In genomic region chr7:134513169-134513752, GRCh38 we compare ENCODE assay signal across 8 cellular contexts. TPM values are rescaled to one million over a fixed set of nuclear protein-coding genes. Genes with fewer than 3 reads are reported as not detected.
DNase-seq lines count a peak whose midpoint lies in the region; ATAC-seq and TF ChIP-seq lines count a peak whose summit lies in the region.

No MANE protein-coding gene starts in this region.

- peak; percentile 68 to 72 for ATAC-seq in lower lobe of right lung
- ATAC-seq in thoracic aorta (ENCODE audit: insufficient number of reproducible peaks, low FRiP score, low read depth), result no peak
- ATAC-seq in HG03565 (IDR thresholded peaks at IDR 0.05; ENCODE audit: unreplicated experiment), result no peak

- H3K4me3 ChIP-seq in lower lobe of right lung (no peak overlapping the region), thoracic aorta (no peak overlapping the region)

- TF ChIP-seq CTCF in GM12872 (IDR thresholded peaks at IDR 0.05; ENCODE audit: insufficient read depth, low read depth, low read length), result peak; percentile 67
- TF ChIP-seq CTCF in lower lobe of right lung (IDR thresholded peaks at IDR 0.05), result peak; percentile 57
- peak; percentile 47 for TF ChIP-seq CTCF in thoracic aorta (IDR thresholded peaks at IDR 0.05)

- H3K9me3 Mint-ChIP-seq in T-helper 2 cell treated with Interferon-gamma antibody and Interleukin-4, amounts not matched to agents 5 μg/mL and 100 μg/mL, for 36 hours, result no peaks in the 10 kb centered on the region

- H3K27ac Mint-ChIP-seq in T-helper 2 cell treated with Interferon-gamma antibody and Interleukin-4, amounts not matched to agents 5 μg/mL and 100 μg/mL, for 36 hours, result no peak overlapping the region

- H3K4me1 ChIP-seq in lower lobe of right lung, result no peaks in the 10 kb centered on the region
- peaks cover 14 to 17% of the 10 kb centered on the region in 2 donors for H3K4me1 ChIP-seq in thoracic aorta (ENCODE audit: control insufficient read depth in 1 of 2, low read depth in 2 of 2)

- H3K4me3 Mint-ChIP-seq in T-helper 2 cell treated with Interferon-gamma antibody and Interleukin-4, amounts not matched to agents 5 μg/mL and 100 μg/mL, for 36 hours, result no peak overlapping the region

- H3K4me1 Mint-ChIP-seq in T-helper 2 cell treated with Interferon-gamma antibody and Interleukin-4, amounts not matched to agents 5 μg/mL and 100 μg/mL, for 36 hours (ENCODE audit: low read depth), result peaks cover 6% of the 10 kb centered on the region

- H3K27me3 ChIP-seq in lower lobe of right lung (ENCODE audit: low read depth) (no peaks in the 10 kb centered on the region), thoracic aorta (replicated peaks; ENCODE audit: insufficient read depth) (no peaks in the 10 kb centered on the region)

- DNase-seq in AG08395 (ENCODE audit: low spot score) (peak; percentile 72), LHCN-M2 (ENCODE audit: low read depth) (peak; percentile 69), dermis microvascular lymphatic vessel endothelial cell (ENCODE audit: low read depth in 2 of 2) (peak; percentile 21 to 58), lower lobe of right lung (no peak), thoracic aorta (ENCODE audit: low spot score) (no peak)
- DNase-seq in T-helper 2 cell treated with Interferon-gamma antibody and Interleukin-4, amounts not matched to agents 5 μg/mL and 100 μg/mL, for 36 hours (ENCODE audit: low spot score), result peak; percentile 18

- H3K36me3 ChIP-seq in lower lobe of right lung, result no peaks in the 10 kb centered on the region
- H3K36me3 ChIP-seq in thoracic aorta, result no peaks in the 10 kb centered on the region

- H3K9me3 ChIP-seq in lower lobe of right lung, result no peaks in the 10 kb centered on the region
- H3K9me3 ChIP-seq in thoracic aorta, result no peaks in the 10 kb centered on the region

- intact Hi-C loops in lower lobe of right lung (cut with DNase I), result loop anchor here (5.0 to 10.0 kb wide), 2 partner anchors 81 to 92 kb away; no protein-coding TSS in a partner anchor

- H3K27ac ChIP-seq in lower lobe of right lung, result no peak overlapping the region
- H3K27ac ChIP-seq in thoracic aorta, result no peak overlapping the region

- H3K36me3 Mint-ChIP-seq in T-helper 2 cell treated with Interferon-gamma antibody and Interleukin-4, amounts not matched to agents 5 μg/mL and 100 μg/mL, for 36 hours (ENCODE audit: low read depth), result no peaks in the 10 kb centered on the region

- peaks cover 18% of the 10 kb centered on the region for H3K27me3 Mint-ChIP-seq in T-helper 2 cell treated with Interferon-gamma antibody and Interleukin-4, amounts not matched to agents 5 μg/mL and 100 μg/mL, for 36 hours (ENCODE audit: low read depth)

RNA-seq across cellular contexts. Expression of gene AKR1B10, which starts 14.1 kb away (rescaled TPM):
- total RNA-seq in LHCN-M2 (2014; rRNA removed), result 0.58 and 1.5 TPM in 2 replicates
- polyA plus RNA-seq in LHCN-M2 (2012), result 1.3 TPM
- 0.13 TPM in 1 of 2 replicates, not detected in the other for total RNA-seq in dermis microvascular lymphatic vessel endothelial cell
- total RNA-seq in lower lobe of right lung, result not detected
- total RNA-seq in thoracic aorta, result 1 to 10 TPM; 1.4 to 5.9 TPM

RNA-seq across cellular contexts. Expression of gene AKR1B15, which starts 35.6 kb away (rescaled TPM):
- 0.06 TPM in 1 of 2 replicates, not detected in the other for total RNA-seq in LHCN-M2 (2014; rRNA removed)
- not detected for polyA plus RNA-seq in LHCN-M2 (2012)
- not detected in 2 replicates for total RNA-seq in dermis microvascular lymphatic vessel endothelial cell
- not detected for total RNA-seq in lower lobe of right lung
- under 1 TPM; 0.27 to 0.28 TPM for total RNA-seq in thoracic aorta

RNA-seq across cellular contexts. Expression of gene AKR1B1, which starts 54.4 kb away (rescaled TPM):
- total RNA-seq in LHCN-M2 (2014; rRNA removed) (126 and 146 TPM in 2 replicates), dermis microvascular lymphatic vessel endothelial cell (34.4 and 48.3 TPM in 2 replicates), lower lobe of right lung (109 TPM), thoracic aorta (100 to 1,000 TPM in 1 of 2 donors, 10 to 100 TPM in 1; 97.4 to 116 TPM)
- polyA plus RNA-seq in LHCN-M2 (2012), result 481 TPM

Comparison
In these comparisons a context has a peak if more than half of its experiments do, and no peak if none do; other contexts are left out.
1. DNase-seq: peak in AG08395 (single experiment), LHCN-M2 (single experiment), T-helper 2 cell treated with Interferon-gamma antibody and Interleukin-4, amounts not matched to agents 5 μg/mL and 100 μg/mL, for 36 hours (single experiment) and dermis microvascular lymphatic vessel endothelial cell (2 of 2); none in lower lobe of right lung (single experiment) and thoracic aorta (single experiment).
2. ATAC-seq: peak in lower lobe of right lung (2 of 2); none in thoracic aorta (single experiment) and HG03565 (single experiment).
3. Peak in every context shown above with its lines, with median percentiles within 50 percentile points of each other: CTCF ChIP-seq.